In the genomic region with DNA sequence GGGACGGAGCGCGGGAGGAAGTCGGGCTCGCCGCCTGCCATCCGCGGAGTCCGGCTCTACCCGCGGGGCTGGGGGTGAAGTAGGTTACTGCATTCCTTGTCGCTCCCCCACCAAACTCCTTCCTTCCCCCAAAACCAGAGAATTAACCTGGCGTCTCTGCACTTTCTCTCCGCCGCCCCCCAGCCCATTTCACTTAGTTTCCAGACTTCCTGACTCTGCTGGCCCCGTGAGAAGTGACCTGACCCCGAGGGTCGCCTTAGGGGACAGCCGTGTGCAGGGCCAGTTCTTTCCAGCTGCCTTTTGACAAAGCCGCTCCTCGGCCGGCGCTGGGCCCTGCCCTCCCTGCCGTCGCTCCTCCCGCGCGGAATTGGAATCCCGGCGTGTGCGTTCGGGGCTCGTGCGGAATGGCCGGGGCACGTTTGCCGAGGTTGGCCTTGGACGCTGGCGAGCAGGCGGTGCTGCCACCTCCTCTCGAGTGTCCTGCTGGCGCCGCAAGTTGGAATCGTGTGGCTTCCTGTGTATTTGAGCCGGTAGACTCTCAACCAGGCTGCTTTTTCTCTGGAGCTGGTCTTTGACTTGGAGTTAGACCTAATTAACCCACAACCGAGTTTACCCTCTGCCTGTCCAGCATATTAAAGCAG, we compare ENCODE assay signal across 1 cellular context.
A peak's percentile ranks its signal among the peaks of the same experiment; 100 is the strongest.
TF ChIP-seq lines count a peak whose summit lies in the region.

No MANE protein-coding gene starts in this region.

TF ChIP-seq in HepG2, 621 proteins besides CTCF, POLR2A, EP300 and RAD21 (continued from another document and continues in another):
- TF ChIP-seq, protein P1, sequence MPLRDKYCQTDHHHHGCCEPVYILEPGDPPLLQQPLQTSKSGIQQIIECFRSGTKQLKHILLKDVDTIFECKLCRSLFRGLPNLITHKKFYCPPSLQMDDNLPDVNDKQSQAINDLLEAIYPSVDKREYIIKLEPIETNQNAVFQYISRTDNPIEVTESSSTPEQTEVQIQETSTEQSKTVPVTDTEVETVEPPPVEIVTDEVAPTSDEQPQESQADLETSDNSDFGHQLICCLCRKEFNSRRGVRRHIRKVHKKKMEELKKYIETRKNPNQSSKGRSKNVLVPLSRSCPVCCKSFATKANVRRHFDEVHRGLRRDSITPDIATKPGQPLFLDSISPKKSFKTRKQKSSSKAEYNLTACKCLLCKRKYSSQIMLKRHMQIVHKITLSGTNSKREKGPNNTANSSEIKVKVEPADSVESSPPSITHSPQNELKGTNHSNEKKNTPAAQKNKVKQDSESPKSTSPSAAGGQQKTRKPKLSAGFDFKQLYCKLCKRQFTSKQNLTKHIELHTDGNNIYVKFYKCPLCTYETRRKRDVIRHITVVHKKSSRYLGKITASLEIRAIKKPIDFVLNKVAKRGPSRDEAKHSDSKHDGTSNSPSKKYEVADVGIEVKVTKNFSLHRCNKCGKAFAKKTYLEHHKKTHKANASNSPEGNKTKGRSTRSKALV (CRISPR knock-in tag; IDR thresholded peaks at IDR 0.05) = peak; percentile 68
- peak; percentile 75; the same call in 1 of the 2 replicates for TF ChIP-seq TP53 (CRISPR knock-in tag; conservative IDR thresholded peaks at IDR 0.05)
- TF ChIP-seq NCOA2 (CRISPR knock-in tag; IDR thresholded peaks at IDR 0.05) = peak; percentile 57; the same call in 1 of the 2 replicates
- TF ChIP-seq, protein P2, sequence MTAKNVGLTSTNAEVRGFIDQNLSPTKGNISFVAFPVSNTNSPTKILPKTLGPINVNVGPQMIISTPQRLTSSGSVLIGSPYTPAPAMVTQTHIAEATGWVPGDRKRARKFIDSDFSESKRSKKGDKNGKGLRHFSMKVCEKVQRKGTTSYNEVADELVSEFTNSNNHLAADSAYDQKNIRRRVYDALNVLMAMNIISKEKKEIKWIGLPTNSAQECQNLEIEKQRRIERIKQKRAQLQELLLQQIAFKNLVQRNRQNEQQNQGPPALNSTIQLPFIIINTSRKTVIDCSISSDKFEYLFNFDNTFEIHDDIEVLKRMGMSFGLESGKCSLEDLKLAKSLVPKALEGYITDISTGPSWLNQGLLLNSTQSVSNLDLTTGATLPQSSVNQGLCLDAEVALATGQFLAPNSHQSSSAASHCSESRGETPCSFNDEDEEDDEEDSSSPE (CRISPR knock-in tag; IDR thresholded peaks at IDR 0.05) = peak; percentile 90
- no peak for TF ChIP-seq ZNF10 (CRISPR knock-in tag; IDR thresholded peaks at IDR 0.05; ENCODE audit: borderline replicate concordance, low read depth)
- peak; percentile 78; the same call in 1 of the 2 replicates for TF ChIP-seq ZNF768 (CRISPR knock-in tag; IDR thresholded peaks at IDR 0.05)
- peak; percentile 90 for TF ChIP-seq TBX2 (CRISPR knock-in tag; IDR thresholded peaks at IDR 0.05; ENCODE audit: borderline replicate concordance)
- TF ChIP-seq FOXO1 (CRISPR knock-in tag; IDR thresholded peaks at IDR 0.05) = peak; percentile 45; the same call in 1 of the 2 replicates
- TF ChIP-seq, protein P3, sequence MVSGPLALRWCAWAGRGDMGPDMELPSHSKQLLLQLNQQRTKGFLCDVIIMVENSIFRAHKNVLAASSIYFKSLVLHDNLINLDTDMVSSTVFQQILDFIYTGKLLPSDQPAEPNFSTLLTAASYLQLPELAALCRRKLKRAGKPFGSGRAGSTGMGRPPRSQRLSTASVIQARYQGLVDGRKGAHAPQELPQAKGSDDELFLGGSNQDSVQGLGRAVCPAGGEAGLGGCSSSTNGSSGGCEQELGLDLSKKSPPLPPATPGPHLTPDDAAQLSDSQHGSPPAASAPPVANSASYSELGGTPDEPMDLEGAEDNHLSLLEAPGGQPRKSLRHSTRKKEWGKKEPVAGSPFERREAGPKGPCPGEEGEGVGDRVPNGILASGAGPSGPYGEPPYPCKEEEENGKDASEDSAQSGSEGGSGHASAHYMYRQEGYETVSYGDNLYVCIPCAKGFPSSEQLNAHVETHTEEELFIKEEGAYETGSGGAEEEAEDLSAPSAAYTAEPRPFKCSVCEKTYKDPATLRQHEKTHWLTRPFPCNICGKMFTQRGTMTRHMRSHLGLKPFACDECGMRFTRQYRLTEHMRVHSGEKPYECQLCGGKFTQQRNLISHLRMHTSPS (CRISPR knock-in tag; IDR thresholded peaks at IDR 0.05; ENCODE audit: low read depth) = peak; percentile 53
- TF ChIP-seq, protein P4, sequence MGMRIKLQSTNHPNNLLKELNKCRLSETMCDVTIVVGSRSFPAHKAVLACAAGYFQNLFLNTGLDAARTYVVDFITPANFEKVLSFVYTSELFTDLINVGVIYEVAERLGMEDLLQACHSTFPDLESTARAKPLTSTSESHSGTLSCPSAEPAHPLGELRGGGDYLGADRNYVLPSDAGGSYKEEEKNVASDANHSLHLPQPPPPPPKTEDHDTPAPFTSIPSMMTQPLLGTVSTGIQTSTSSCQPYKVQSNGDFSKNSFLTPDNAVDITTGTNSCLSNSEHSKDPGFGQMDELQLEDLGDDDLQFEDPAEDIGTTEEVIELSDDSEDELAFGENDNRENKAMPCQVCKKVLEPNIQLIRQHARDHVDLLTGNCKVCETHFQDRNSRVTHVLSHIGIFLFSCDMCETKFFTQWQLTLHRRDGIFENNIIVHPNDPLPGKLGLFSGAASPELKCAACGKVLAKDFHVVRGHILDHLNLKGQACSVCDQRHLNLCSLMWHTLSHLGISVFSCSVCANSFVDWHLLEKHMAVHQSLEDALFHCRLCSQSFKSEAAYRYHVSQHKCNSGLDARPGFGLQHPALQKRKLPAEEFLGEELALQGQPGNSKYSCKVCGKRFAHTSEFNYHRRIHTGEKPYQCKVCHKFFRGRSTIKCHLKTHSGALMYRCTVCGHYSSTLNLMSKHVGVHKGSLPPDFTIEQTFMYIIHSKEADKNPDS (CRISPR knock-in tag; IDR thresholded peaks at IDR 0.05) = 0 out of 2 replicates have a peak, but pooled peaks have one; percentile 43
- TF ChIP-seq ZNF780A (CRISPR knock-in tag; IDR thresholded peaks at IDR 0.05) = no peak; the same call in 1 of the 2 replicates
- TF ChIP-seq NFE2L1 (CRISPR knock-in tag; IDR thresholded peaks at IDR 0.05; ENCODE audit: borderline replicate concordance) = peak; percentile 64; the same call in 1 of the 2 replicates
- TF ChIP-seq, protein P5, sequence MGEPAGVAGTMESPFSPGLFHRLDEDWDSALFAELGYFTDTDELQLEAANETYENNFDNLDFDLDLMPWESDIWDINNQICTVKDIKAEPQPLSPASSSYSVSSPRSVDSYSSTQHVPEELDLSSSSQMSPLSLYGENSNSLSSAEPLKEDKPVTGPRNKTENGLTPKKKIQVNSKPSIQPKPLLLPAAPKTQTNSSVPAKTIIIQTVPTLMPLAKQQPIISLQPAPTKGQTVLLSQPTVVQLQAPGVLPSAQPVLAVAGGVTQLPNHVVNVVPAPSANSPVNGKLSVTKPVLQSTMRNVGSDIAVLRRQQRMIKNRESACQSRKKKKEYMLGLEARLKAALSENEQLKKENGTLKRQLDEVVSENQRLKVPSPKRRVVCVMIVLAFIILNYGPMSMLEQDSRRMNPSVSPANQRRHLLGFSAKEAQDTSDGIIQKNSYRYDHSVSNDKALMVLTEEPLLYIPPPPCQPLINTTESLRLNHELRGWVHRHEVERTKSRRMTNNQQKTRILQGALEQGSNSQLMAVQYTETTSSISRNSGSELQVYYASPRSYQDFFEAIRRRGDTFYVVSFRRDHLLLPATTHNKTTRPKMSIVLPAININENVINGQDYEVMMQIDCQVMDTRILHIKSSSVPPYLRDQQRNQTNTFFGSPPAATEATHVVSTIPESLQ (CRISPR knock-in tag; conservative IDR thresholded peaks at IDR 0.05) = no peak
- TF ChIP-seq, protein P6, sequence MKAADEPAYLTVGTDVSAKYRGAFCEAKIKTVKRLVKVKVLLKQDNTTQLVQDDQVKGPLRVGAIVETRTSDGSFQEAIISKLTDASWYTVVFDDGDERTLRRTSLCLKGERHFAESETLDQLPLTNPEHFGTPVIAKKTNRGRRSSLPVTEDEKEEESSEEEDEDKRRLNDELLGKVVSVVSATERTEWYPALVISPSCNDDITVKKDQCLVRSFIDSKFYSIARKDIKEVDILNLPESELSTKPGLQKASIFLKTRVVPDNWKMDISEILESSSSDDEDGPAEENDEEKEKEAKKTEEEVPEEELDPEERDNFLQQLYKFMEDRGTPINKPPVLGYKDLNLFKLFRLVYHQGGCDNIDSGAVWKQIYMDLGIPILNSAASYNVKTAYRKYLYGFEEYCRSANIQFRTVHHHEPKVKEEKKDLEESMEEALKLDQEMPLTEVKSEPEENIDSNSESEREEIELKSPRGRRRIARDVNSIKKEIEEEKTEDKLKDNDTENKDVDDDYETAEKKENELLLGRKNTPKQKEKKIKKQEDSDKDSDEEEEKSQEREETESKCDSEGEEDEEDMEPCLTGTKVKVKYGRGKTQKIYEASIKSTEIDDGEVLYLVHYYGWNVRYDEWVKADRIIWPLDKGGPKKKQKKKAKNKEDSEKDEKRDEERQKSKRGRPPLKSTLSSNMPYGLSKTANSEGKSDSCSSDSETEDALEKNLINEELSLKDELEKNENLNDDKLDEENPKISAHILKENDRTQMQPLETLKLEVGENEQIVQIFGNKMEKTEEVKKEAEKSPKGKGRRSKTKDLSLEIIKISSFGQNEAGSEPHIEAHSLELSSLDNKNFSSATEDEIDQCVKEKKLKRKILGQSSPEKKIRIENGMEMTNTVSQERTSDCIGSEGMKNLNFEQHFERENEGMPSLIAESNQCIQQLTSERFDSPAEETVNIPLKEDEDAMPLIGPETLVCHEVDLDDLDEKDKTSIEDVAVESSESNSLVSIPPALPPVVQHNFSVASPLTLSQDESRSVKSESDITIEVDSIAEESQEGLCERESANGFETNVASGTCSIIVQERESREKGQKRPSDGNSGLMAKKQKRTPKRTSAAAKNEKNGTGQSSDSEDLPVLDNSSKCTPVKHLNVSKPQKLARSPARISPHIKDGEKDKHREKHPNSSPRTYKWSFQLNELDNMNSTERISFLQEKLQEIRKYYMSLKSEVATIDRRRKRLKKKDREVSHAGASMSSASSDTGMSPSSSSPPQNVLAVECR (CRISPR knock-in tag; IDR thresholded peaks at IDR 0.05; ENCODE audit: borderline replicate concordance) = peak; percentile 91
- TF ChIP-seq ZSCAN21 (CRISPR knock-in tag; IDR thresholded peaks at IDR 0.05; ENCODE audit: borderline replicate concordance) = 0 out of 2 replicates have a peak, but pooled peaks have one; percentile 67
- peak; percentile 59 for TF ChIP-seq MYPOP (CRISPR knock-in tag; IDR thresholded peaks at IDR 0.05)
- TF ChIP-seq ZNF672 (CRISPR knock-in tag; IDR thresholded peaks at IDR 0.05) = no peak
- TF ChIP-seq, protein P7, sequence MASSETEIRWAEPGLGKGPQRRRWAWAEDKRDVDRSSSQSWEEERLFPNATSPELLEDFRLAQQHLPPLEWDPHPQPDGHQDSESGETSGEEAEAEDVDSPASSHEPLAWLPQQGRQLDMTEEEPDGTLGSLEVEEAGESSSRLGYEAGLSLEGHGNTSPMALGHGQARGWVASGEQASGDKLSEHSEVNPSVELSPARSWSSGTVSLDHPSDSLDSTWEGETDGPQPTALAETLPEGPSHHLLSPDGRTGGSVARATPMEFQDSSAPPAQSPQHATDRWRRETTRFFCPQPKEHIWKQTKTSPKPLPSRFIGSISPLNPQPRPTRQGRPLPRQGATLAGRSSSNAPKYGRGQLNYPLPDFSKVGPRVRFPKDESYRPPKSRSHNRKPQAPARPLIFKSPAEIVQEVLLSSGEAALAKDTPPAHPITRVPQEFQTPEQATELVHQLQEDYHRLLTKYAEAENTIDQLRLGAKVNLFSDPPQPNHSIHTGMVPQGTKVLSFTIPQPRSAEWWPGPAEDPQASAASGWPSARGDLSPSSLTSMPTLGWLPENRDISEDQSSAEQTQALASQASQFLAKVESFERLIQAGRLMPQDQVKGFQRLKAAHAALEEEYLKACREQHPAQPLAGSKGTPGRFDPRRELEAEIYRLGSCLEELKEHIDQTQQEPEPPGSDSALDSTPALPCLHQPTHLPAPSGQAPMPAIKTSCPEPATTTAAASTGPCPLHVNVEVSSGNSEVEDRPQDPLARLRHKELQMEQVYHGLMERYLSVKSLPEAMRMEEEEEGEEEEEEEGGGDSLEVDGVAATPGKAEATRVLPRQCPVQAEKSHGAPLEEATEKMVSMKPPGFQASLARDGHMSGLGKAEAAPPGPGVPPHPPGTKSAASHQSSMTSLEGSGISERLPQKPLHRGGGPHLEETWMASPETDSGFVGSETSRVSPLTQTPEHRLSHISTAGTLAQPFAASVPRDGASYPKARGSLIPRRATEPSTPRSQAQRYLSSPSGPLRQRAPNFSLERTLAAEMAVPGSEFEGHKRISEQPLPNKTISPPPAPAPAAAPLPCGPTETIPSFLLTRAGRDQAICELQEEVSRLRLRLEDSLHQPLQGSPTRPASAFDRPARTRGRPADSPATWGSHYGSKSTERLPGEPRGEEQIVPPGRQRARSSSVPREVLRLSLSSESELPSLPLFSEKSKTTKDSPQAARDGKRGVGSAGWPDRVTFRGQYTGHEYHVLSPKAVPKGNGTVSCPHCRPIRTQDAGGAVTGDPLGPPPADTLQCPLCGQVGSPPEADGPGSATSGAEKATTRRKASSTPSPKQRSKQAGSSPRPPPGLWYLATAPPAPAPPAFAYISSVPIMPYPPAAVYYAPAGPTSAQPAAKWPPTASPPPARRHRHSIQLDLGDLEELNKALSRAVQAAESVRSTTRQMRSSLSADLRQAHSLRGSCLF (CRISPR knock-in tag; IDR thresholded peaks at IDR 0.05; ENCODE audit: borderline replicate concordance) = 0 out of 2 replicates have a peak, but pooled peaks have one; percentile 46
- TF ChIP-seq E2F5 (CRISPR knock-in tag; conservative IDR thresholded peaks at IDR 0.05) = peak; percentile 80
- TF ChIP-seq SNAPC5 (CRISPR knock-in tag; IDR thresholded peaks at IDR 0.05; ENCODE audit: borderline replicate concordance) = 0 out of 2 replicates have a peak, but pooled peaks have one; percentile 44
- TF ChIP-seq RARA (CRISPR knock-in tag; IDR thresholded peaks at IDR 0.05) = no peak
- no peak; the same call in 1 of the 2 replicates for TF ChIP-seq ZNF121 (CRISPR knock-in tag; IDR thresholded peaks at IDR 0.05)
- no peak for TF ChIP-seq NFRKB (IDR thresholded peaks at IDR 0.05)
- TF ChIP-seq ZNF3 (CRISPR knock-in tag; IDR thresholded peaks at IDR 0.05) = no peak
- peak; percentile 46; the same call in 1 of the 2 replicates for TF ChIP-seq ELF1 (CRISPR knock-in tag; IDR thresholded peaks at IDR 0.05)
- no peak for TF ChIP-seq AGO1 (IDR thresholded peaks at IDR 0.05; ENCODE audit: low read depth, low read length, poor library complexity, severe bottlenecking)
- no peak for TF ChIP-seq JUN (CRISPR knock-in tag; IDR thresholded peaks at IDR 0.05)
- TF ChIP-seq DMAP1 (CRISPR knock-in tag; IDR thresholded peaks at IDR 0.05) = peak; percentile 84; the same call in 1 of the 2 replicates
- peak; percentile 70; the same call in 1 of the 2 replicates for TF ChIP-seq ZNF749 (CRISPR knock-in tag; IDR thresholded peaks at IDR 0.05; ENCODE audit: borderline replicate concordance)
